1 cellular context compared by ENCODE assay signal in genomic region chrX:40003982-40004535, GRCh38.
TF ChIP-seq lines count a peak whose summit lies in the region.

No MANE protein-coding gene starts in this region.

TF ChIP-seq in H1, 55 proteins besides CTCF, POLR2A, EP300 and RAD21 (continued from another document):
- TF ChIP-seq JUND (IDR thresholded peaks at IDR 0.05; ENCODE audit: low read length) (no peak), NRF1 (IDR thresholded peaks at IDR 0.05; ENCODE audit: low read depth, low read length) (no peak), TCF12 (IDR thresholded peaks at IDR 0.05; ENCODE audit: low read depth, low read length) (0 out of 2 replicates have a peak, but pooled peaks have one; percentile 23), TBP (IDR thresholded peaks at IDR 0.05; ENCODE audit: low read depth, low read length) (no peak), KDM4A (IDR thresholded peaks at IDR 0.05; ENCODE audit: low read depth, low read length, severe bottlenecking) (no peak), GTF2F1 (IDR thresholded peaks at IDR 0.05; ENCODE audit: borderline replicate concordance, low read depth, low read length) (no peak)
